ENCODE assay signal across 1 cellular context in genomic region chr6:147903931-147904330, GRCh38.
TF ChIP-seq lines count a peak whose summit lies in the region.

No MANE protein-coding gene starts in this region.

TF ChIP-seq in SK-N-SH, 30 proteins besides CTCF, POLR2A, EP300 and RAD21 (continued from another document):
- TF ChIP-seq USF2 (IDR thresholded peaks at IDR 0.05; ENCODE audit: borderline replicate concordance, low read depth, low read length) (no peak), SIN3A (IDR thresholded peaks at IDR 0.05; ENCODE audit: borderline replicate concordance, low read depth, low read length) (no peak), TAF1 (IDR thresholded peaks at IDR 0.05; ENCODE audit: borderline replicate concordance, low read depth, low read length) (no peak), MEF2A (IDR thresholded peaks at IDR 0.05; ENCODE audit: borderline replicate concordance, low read depth) (no peak), USF1 (IDR thresholded peaks at IDR 0.05; ENCODE audit: borderline replicate concordance, low read depth) (no peak)
TF ChIP-seq in SK-N-SH: peak in this region for 0.
